8 cellular contexts compared by ENCODE assay signal in the genomic region with DNA sequence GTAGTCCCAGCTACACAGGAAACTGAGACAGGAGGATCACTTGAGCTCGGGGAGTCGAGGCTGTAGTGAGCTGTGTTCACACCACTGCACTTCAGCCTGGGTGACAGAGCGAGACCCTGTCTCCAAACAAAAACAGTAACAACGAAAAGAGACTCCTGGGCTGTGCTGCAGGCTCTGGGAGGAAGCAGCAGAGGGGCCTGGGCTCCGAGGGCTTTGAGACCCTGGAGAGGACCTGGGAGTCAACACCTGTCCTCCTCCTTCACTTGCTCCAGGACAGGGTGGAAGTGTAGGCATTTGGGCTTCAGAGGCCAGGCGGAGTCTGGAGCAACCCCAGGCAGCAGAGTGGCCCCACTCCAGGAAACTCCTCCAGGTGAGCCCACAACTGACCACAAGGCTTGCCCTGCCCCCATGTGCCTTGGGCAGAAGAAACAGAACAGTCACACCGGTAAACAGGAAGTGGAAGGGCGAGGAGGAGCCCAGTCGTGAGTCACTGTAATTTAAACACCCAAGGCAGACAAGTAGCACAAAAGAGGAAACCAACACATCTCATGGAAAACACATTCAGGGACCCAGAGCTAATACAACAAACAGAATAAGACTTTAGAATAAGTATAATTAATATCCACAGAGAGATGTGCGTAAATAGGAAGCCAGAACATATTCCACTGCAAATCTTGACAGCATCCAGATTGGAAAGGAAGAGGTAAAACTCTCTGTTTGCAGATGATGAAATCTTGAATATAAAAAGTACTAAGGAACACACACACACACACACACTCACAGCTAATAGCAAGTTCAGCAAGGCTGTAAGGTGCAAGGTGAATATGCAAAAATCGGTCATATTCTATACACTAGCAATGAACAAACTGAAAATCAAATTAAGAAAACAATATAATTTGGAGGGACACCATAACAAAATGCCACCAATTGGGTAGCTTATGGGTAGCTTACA. TPM values are rescaled to one million over a fixed set of nuclear protein-coding genes. Genes with fewer than 3 reads are reported as not detected.
DNase-seq lines count a peak whose midpoint lies in the region; ATAC-seq and TF ChIP-seq lines count a peak whose summit lies in the region.

No MANE protein-coding gene starts in this region.

- ATAC-seq in CD4-positive, alpha-beta T cell (ENCODE audit: poor library complexity), result peak; percentile 89
- ATAC-seq in GM21367 (IDR thresholded peaks at IDR 0.05; ENCODE audit: unreplicated experiment), result peak; percentile 87

- no peaks in the 10 kb centered on the region for H3K4me1 ChIP-seq in HAP-1

- intact Hi-C loops in CD4-positive, alpha-beta T cell (cut with DNase I, micrococcal nuclease), result no loop called here

- peaks cover 41% of the 10 kb centered on the region for H3K4me1 Mint-ChIP-seq in CD4-positive, alpha-beta T cell (ENCODE audit: low read depth)
- peaks cover 26 to 31% of the 10 kb centered on the region in 2 donors for H3K4me1 Mint-ChIP-seq in immature natural killer cell

- POLR2A ChIA-PET in CD4-positive, alpha-beta T cell (lab: Charles Lee), result interaction anchor here (0.8 to 1.4 kb wide), 10 partner anchors 12 to 149 kb away, joined by 3 to 10 read pairs (median 4); partner anchors contain the start of genes CSGALNACT2, HNRNPF and RASGEF1A

- in situ Hi-C loops in KBM-7 (cut with MboI; ENCODE audit: low pct_unique_long_range_greater_than_20kb, low sequenced_read_pairs) (no loop called here), HAP-1 (cut with MboI; ENCODE audit: low sequenced_read_pairs) (no loop called here)

- H3K36me3 Mint-ChIP-seq in CD4-positive, alpha-beta T cell (ENCODE audit: low read depth), result no peaks in the 10 kb centered on the region
- no peaks in the 10 kb centered on the region for H3K36me3 Mint-ChIP-seq in immature natural killer cell

- peak overlapping the region; percentile 21 for H3K27ac ChIP-seq in CD4-positive, alpha-beta T cell (ENCODE audit: low read depth, low read length)

- H3K9me3 Mint-ChIP-seq in CD4-positive, alpha-beta T cell, result no peaks in the 10 kb centered on the region
- no peaks in the 10 kb centered on the region for H3K9me3 Mint-ChIP-seq in immature natural killer cell

- no peak for TF ChIP-seq CTCF in CD4-positive, alpha-beta T cell (IDR thresholded peaks at IDR 0.05)

- H3K36me3 ChIP-seq in HAP-1 (replicated peaks), result no peaks in the 10 kb centered on the region

- DNase-seq in CD4-positive, alpha-beta T cell, result peak in 9 of 10 experiments; percentile 39 to 65 (median 57)
- DNase-seq in KBM-7 (peak; percentile 85), immature natural killer cell (peak; percentile 32 to 47 (median 40)), NCI-H146 treated with DMSO at 0.1 percent for 48 hours (lab: John Stamatoyannopoulos, UW; ENCODE audit: unreplicated experiment) (no peak), HAP-1 (ENCODE audit: low spot score in 2 of 2) (no peak), iPS-NIHi11 (ENCODE audit: low spot score) (no peak)
- peak; percentile 54 for DNase-seq in activated CD4-positive, alpha-beta T cell treated with anti-CD3 and anti-CD28 coated beads for 48 hours

- no peaks in the 10 kb centered on the region for H3K9me3 ChIP-seq in CD4-positive, alpha-beta T cell (ENCODE audit: control insufficient read depth, low read length)
- H3K9me3 ChIP-seq in HAP-1, result no peaks in the 10 kb centered on the region

- peak overlapping the region; percentile 77 for H3K27ac Mint-ChIP-seq in CD4-positive, alpha-beta T cell
- peak overlapping the region; percentile 51 to 89 (median 78) for H3K27ac Mint-ChIP-seq in immature natural killer cell

- CTCF ChIA-PET in CD4-positive, alpha-beta T cell (lab: Charles Lee), result no interaction called here

- peak overlapping the region; percentile 13 for H3K4me3 Mint-ChIP-seq in CD4-positive, alpha-beta T cell
- H3K4me3 Mint-ChIP-seq in immature natural killer cell, result peak overlapping the region; percentile 29 to 78 (median 67)

- H3K27me3 Mint-ChIP-seq in CD4-positive, alpha-beta T cell, result peaks cover 6% of the 10 kb centered on the region
- H3K27me3 Mint-ChIP-seq in immature natural killer cell (ENCODE audit: low read depth in 3 of 3), result peaks cover 2 to 4% (median 3%) of the 10 kb centered on the region in 3 donors

- no peak overlapping the region for H3K4me3 ChIP-seq in HAP-1

- no peaks in the 10 kb centered on the region for H3K27me3 ChIP-seq in CD4-positive, alpha-beta T cell (ENCODE audit: control insufficient read depth, insufficient read depth, low read length)
- no peaks in the 10 kb centered on the region for H3K27me3 ChIP-seq in HAP-1 (ENCODE audit: low read depth)

RNA-seq across cellular contexts. Expression of gene RASGEF1A, which starts 20.5 kb away (rescaled TPM):
- total RNA-seq in CD4-positive, alpha-beta T cell, result 1 to 10 TPM; 1.2 to 1.4 TPM
- polyA plus RNA-seq in immature natural killer cell, result 10 to 100 TPM in 1 of 3 donors, 1 to 10 TPM in 2; 4.4 to 11.6 (median 5.6) TPM

Comparison
In these comparisons a context has a peak if more than half of its experiments do, and no peak if none do; other contexts are left out.
1. DNase-seq: peak in CD4-positive, alpha-beta T cell (9 of 10), KBM-7 (single experiment), activated CD4-positive, alpha-beta T cell treated with anti-CD3 and anti-CD28 coated beads for 48 hours (single experiment) and immature natural killer cell (3 of 3); none in NCI-H146 treated with DMSO at 0.1 percent for 48 hours (single experiment), HAP-1 (0 of 2) and iPS-NIHi11 (single experiment).